1 cellular context compared by ENCODE assay signal in the genomic region with DNA sequence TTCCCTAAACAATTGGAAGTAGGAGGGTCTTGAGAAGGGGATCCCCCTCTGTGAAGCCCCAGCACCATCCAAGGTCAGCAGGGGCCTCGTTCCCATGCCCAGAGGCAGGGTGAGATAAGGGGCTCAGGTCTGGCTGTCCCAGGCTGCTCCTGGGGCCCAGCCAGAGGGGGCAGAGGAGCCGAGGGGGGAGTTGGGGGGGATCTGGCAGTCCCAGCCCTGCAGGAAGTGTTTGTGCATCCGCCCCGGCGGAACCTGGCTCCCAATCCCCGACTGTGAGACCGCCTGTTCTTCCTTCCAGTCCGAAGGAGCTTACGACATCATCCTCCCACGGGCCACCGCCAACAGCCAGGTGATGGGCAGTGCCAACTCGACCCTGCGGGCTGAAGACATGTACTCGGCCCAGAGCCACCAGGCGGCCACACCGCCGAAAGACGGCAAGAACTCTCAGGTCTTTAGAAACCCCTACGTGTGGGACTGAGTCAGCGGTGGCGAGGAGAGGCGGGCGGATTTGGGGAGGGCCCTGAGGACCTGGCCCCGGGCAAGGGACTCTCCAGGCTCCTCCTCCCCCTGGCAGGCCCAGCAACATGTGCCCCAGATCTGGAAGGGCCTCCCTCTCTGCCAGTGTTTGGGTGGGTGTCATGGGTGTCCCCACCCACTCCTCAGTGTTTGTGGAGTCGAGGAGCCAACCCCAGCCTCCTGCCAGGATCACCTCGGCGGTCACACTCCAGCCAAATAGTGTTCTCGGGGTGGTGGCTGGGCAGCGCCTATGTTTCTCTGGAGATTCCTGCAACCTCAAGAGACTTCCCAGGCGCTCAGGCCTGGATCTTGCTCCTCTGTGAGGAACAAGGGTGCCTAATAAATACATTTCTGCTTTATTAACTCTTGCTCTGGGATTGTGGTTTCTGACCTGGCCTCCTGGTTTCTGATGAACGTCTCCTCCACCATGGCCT.
TF ChIP-seq lines count a peak whose summit lies in the region.

No MANE protein-coding gene starts in this region.

TF ChIP-seq in GM12878, 131 proteins besides CTCF, POLR2A, EP300 and RAD21:
- TF ChIP-seq SMARCA5 (IDR thresholded peaks at IDR 0.05), result no peak
- TF ChIP-seq IKZF1 (conservative IDR thresholded peaks at IDR 0.05), result 0 out of 2 replicates have a peak, but pooled peaks have one; percentile 12
